In the genomic region with DNA sequence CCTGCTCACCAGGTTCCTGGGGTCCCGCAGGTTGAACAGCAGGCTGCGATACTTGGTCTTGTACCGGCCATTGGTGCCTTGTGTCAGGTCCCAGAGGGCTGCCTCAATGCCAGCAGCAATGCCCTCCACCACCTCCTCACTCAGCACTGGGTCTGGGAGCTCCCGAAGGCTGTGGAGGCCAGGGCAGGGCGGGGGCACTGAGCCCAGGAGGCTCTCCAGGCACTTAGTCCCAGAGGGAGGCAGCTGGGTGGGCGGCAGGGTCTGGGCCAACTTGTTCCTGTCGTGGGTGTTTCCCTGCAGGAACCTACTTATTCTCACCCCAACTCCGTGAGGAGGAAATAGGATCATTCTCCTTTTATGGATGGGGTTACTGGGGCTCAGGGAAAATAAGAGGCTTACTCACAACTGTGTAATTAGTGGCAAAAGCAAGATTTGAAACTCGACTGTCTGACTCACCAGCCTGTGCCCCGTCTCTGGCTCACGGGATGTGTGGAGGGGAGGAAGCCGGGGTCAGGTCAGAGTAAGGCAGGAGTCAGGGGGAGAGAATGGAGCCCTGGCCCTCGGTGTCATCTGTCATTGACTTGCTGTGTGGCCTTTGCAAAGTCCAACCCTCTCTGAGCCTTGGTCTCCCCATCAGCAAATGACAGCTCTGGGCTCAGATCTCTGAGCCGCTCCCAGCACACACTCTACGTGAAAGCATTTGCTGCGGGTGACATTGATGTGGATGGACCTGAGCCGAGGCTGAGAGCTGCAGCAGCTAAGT, we compare ENCODE assay signal across 10 cellular contexts. TPM values are rescaled to one million over a fixed set of nuclear protein-coding genes. Genes with fewer than 3 reads are reported as not detected.
DNase-seq lines count a peak whose midpoint lies in the region; ATAC-seq and TF ChIP-seq lines count a peak whose summit lies in the region.
"Had no signal": no experiment of that assay in that cellular context is flagged by ENCODE, and none has a peak within 500 bp of the region (broad histone marks: within the 10 kb centered on the region; RNA-seq: fewer than 3 reads in every experiment).

No MANE protein-coding gene starts in this region.

- H3K36me3 ChIP-seq in RWPE2 (ENCODE audit: low read depth): no peaks in the 10 kb centered on the region

- H3K36me3 Mint-ChIP-seq in activated CD8-positive, alpha-beta T cell treated with anti-CD3 and anti-CD28 coated beads for 36 hours (ENCODE audit: low read depth): no peaks in the 10 kb centered on the region
- H3K36me3 Mint-ChIP-seq in activated CD8-positive, alpha-beta T cell treated with anti-CD3 and anti-CD28 coated beads, Interleukin-2, amount 10 ng/mL, durations not matched to agents 7 days and 5 days (ENCODE audit: low read depth): no peaks in the 10 kb centered on the region
- H3K36me3 Mint-ChIP-seq in stimulated activated effector memory CD8-positive, alpha-beta T cell treated with anti-CD3 and anti-CD28 coated beads, Interleukin-12 subunit alpha, Interleukin-12 subunit beta, amount 100 ng/mL, for 72 hours: no peaks in the 10 kb centered on the region

- ATAC-seq in activated CD8-positive, alpha-beta T cell treated with anti-CD3 and anti-CD28 coated beads for 36 hours: peak; percentile 80
- ATAC-seq in activated CD8-positive, alpha-beta T cell treated with anti-CD3 and anti-CD28 coated beads, Interleukin-2, amount 10 ng/mL, durations not matched to agents 7 days and 5 days: no peak
- peak; percentile 96 for ATAC-seq in RWPE2 (ENCODE audit: low read depth)
- ATAC-seq in stimulated activated effector memory CD8-positive, alpha-beta T cell treated with anti-CD3 and anti-CD28 coated beads, Interleukin-12 subunit alpha, Interleukin-12 subunit beta, amount 100 ng/mL, for 72 hours: peak; percentile 96
- no peak for ATAC-seq in HG03139 (IDR thresholded peaks at IDR 0.05; ENCODE audit: unreplicated experiment)
- no peak for ATAC-seq in GM19035 (IDR thresholded peaks at IDR 0.05; ENCODE audit: unreplicated experiment)
- ATAC-seq: T-helper 17 cell had no signal

- DNase-seq in activated CD8-positive, alpha-beta T cell treated with anti-CD3 and anti-CD28 coated beads for 36 hours: peak; percentile 32
- no peak for DNase-seq in activated CD8-positive, alpha-beta T cell treated with anti-CD3 and anti-CD28 coated beads, Interleukin-2, amount 10 ng/mL, durations not matched to agents 7 days and 5 days
- DNase-seq in RWPE2 (ENCODE audit: low spot score) (peak; percentile 78), fibroblast of villous mesenchyme (ENCODE audit: low read depth) (peak; percentile 91), NCI-H128 (lab: John Stamatoyannopoulos, UW; ENCODE audit: unreplicated experiment) (no peak)
- DNase-seq in stimulated activated effector memory CD8-positive, alpha-beta T cell treated with anti-CD3 and anti-CD28 coated beads, Interleukin-12 subunit alpha, Interleukin-12 subunit beta, amount 100 ng/mL, for 72 hours (ENCODE audit: low spot score in 2 of 2): no peak
- DNase-seq: erythroblast had no signal

- H3K27me3 Mint-ChIP-seq in activated CD8-positive, alpha-beta T cell treated with anti-CD3 and anti-CD28 coated beads for 36 hours: no peaks in the 10 kb centered on the region
- H3K27me3 Mint-ChIP-seq in activated CD8-positive, alpha-beta T cell treated with anti-CD3 and anti-CD28 coated beads, Interleukin-2, amount 10 ng/mL, durations not matched to agents 7 days and 5 days (ENCODE audit: low read depth): peaks cover 8% of the 10 kb centered on the region

- H3K27me3 ChIP-seq in RWPE2 (ENCODE audit: insufficient read depth, poor library complexity, severe bottlenecking): no peaks in the 10 kb centered on the region

- POLR2A ChIA-PET in activated CD8-positive, alpha-beta T cell treated with anti-CD3 and anti-CD28 coated beads for 36 hours (lab: Charles Lee): interaction anchor here (0.9 to 3.7 kb wide), 2 partner anchors 10 to 34 kb away, joined by 3 to 17 read pairs; no protein-coding TSS in a partner anchor
- POLR2A ChIA-PET in activated CD8-positive, alpha-beta T cell treated with anti-CD3 and anti-CD28 coated beads, Interleukin-2, amount 10 ng/mL, durations not matched to agents 7 days and 5 days (lab: Charles Lee): no interaction called here

- no peaks in the 10 kb centered on the region for H3K9me3 ChIP-seq in RWPE2 (ENCODE audit: severe bottlenecking)

- H3K4me1 ChIP-seq in RWPE2 (ENCODE audit: insufficient read depth, poor library complexity, severe bottlenecking): peaks cover 5% of the 10 kb centered on the region

- H3K27ac Mint-ChIP-seq in activated CD8-positive, alpha-beta T cell treated with anti-CD3 and anti-CD28 coated beads for 36 hours: no peak overlapping the region
- H3K27ac Mint-ChIP-seq in activated CD8-positive, alpha-beta T cell treated with anti-CD3 and anti-CD28 coated beads, Interleukin-2, amount 10 ng/mL, durations not matched to agents 7 days and 5 days: no peak overlapping the region
- no peak overlapping the region for H3K27ac Mint-ChIP-seq in stimulated activated effector memory CD8-positive, alpha-beta T cell treated with anti-CD3 and anti-CD28 coated beads, Interleukin-12 subunit alpha, Interleukin-12 subunit beta, amount 100 ng/mL, for 72 hours
- H3K27ac Mint-ChIP-seq: T-helper 17 cell had no signal

- H3K27ac ChIP-seq in RWPE2 (ENCODE audit: poor library complexity, severe bottlenecking): peak overlapping the region; percentile 73

- H3K4me3 ChIP-seq in RWPE2 (ENCODE audit: severe bottlenecking): peak overlapping the region; percentile 19
- peak overlapping the region; percentile 54 for H3K4me3 ChIP-seq in fibroblast of villous mesenchyme (ENCODE audit: low read depth, low read length)

- no peak overlapping the region for H3K4me3 Mint-ChIP-seq in activated CD8-positive, alpha-beta T cell treated with anti-CD3 and anti-CD28 coated beads for 36 hours
- H3K4me3 Mint-ChIP-seq in activated CD8-positive, alpha-beta T cell treated with anti-CD3 and anti-CD28 coated beads, Interleukin-2, amount 10 ng/mL, durations not matched to agents 7 days and 5 days: no peak overlapping the region
- no peak overlapping the region for H3K4me3 Mint-ChIP-seq in stimulated activated effector memory CD8-positive, alpha-beta T cell treated with anti-CD3 and anti-CD28 coated beads, Interleukin-12 subunit alpha, Interleukin-12 subunit beta, amount 100 ng/mL, for 72 hours
- H3K4me3 Mint-ChIP-seq: T-helper 17 cell had no signal

- TF ChIP-seq CTCF in activated CD8-positive, alpha-beta T cell treated with anti-CD3 and anti-CD28 coated beads for 36 hours (IDR thresholded peaks at IDR 0.05): no peak
- TF ChIP-seq CTCF in RWPE2 (IDR thresholded peaks at IDR 0.05; ENCODE audit: poor library complexity, severe bottlenecking) (no peak), fibroblast of villous mesenchyme (IDR thresholded peaks at IDR 0.05; ENCODE audit: insufficient read depth, low read depth, low read length) (no peak)

- intact Hi-C loops in activated CD8-positive, alpha-beta T cell treated with anti-CD3 and anti-CD28 coated beads for 36 hours (cut with micrococcal nuclease): no loop called here

- CTCF ChIA-PET in activated CD8-positive, alpha-beta T cell treated with anti-CD3 and anti-CD28 coated beads for 36 hours (lab: Charles Lee): interaction anchor here (1.0 to 2.1 kb wide), 2 partner anchors 12 to 17 kb away, joined by 3 to 5 read pairs; a partner anchor contains a TSS
- CTCF ChIA-PET in activated CD8-positive, alpha-beta T cell treated with anti-CD3 and anti-CD28 coated beads, Interleukin-2, amount 10 ng/mL, durations not matched to agents 7 days and 5 days (lab: Charles Lee): interaction anchor here (1.2 to 4.4 kb wide), 3 partner anchors 10 to 207 kb away, joined by 3 to 21 read pairs (median 3); no protein-coding TSS in a partner anchor

- no peaks in the 10 kb centered on the region for H3K9me3 Mint-ChIP-seq in activated CD8-positive, alpha-beta T cell treated with anti-CD3 and anti-CD28 coated beads for 36 hours
- no peaks in the 10 kb centered on the region for H3K9me3 Mint-ChIP-seq in activated CD8-positive, alpha-beta T cell treated with anti-CD3 and anti-CD28 coated beads, Interleukin-2, amount 10 ng/mL, durations not matched to agents 7 days and 5 days (ENCODE audit: insufficient read depth)
- no peaks in the 10 kb centered on the region for H3K9me3 Mint-ChIP-seq in stimulated activated effector memory CD8-positive, alpha-beta T cell treated with anti-CD3 and anti-CD28 coated beads, Interleukin-12 subunit alpha, Interleukin-12 subunit beta, amount 100 ng/mL, for 72 hours

- H3K4me1 Mint-ChIP-seq in activated CD8-positive, alpha-beta T cell treated with anti-CD3 and anti-CD28 coated beads for 36 hours (ENCODE audit: low read depth): peaks cover 9% of the 10 kb centered on the region
- H3K4me1 Mint-ChIP-seq in activated CD8-positive, alpha-beta T cell treated with anti-CD3 and anti-CD28 coated beads, Interleukin-2, amount 10 ng/mL, durations not matched to agents 7 days and 5 days (ENCODE audit: low read depth): peaks cover 9% of the 10 kb centered on the region
- H3K4me1 Mint-ChIP-seq in stimulated activated effector memory CD8-positive, alpha-beta T cell treated with anti-CD3 and anti-CD28 coated beads, Interleukin-12 subunit alpha, Interleukin-12 subunit beta, amount 100 ng/mL, for 72 hours: peaks cover 22% of the 10 kb centered on the region

RNA-seq across cellular contexts. Expression of a gene that starts 17.2 kb away (rescaled TPM):
- total RNA-seq in activated CD8-positive, alpha-beta T cell treated with anti-CD3 and anti-CD28 coated beads for 36 hours: not detected
- not detected for total RNA-seq in activated CD8-positive, alpha-beta T cell treated with anti-CD3 and anti-CD28 coated beads, Interleukin-2, amount 10 ng/mL, durations not matched to agents 7 days and 5 days
- 62.2 and 73.4 TPM in 2 replicates for total RNA-seq in fibroblast of villous mesenchyme

RNA-seq across cellular contexts. Expression of a gene that starts 34.5 kb away (rescaled TPM):
- under 1 TPM; 0.54 to 0.56 TPM for total RNA-seq in activated CD8-positive, alpha-beta T cell treated with anti-CD3 and anti-CD28 coated beads for 36 hours
- total RNA-seq in activated CD8-positive, alpha-beta T cell treated with anti-CD3 and anti-CD28 coated beads, Interleukin-2, amount 10 ng/mL, durations not matched to agents 7 days and 5 days: under 1 TPM; 0.05 to 0.37 TPM
- 11.3 and 14.2 TPM in 2 replicates for total RNA-seq in fibroblast of villous mesenchyme

Comparison
In these comparisons a context has a peak if more than half of its experiments do, and no peak if none do; other contexts are left out.
1. ATAC-seq: peak in activated CD8-positive, alpha-beta T cell treated with anti-CD3 and anti-CD28 coated beads for 36 hours (single experiment), RWPE2 (single experiment) and stimulated activated effector memory CD8-positive, alpha-beta T cell treated with anti-CD3 and anti-CD28 coated beads, Interleukin-12 subunit alpha, Interleukin-12 subunit beta, amount 100 ng/mL, for 72 hours (single experiment); none in activated CD8-positive, alpha-beta T cell treated with anti-CD3 and anti-CD28 coated beads, Interleukin-2, amount 10 ng/mL, durations not matched to agents 7 days and 5 days (single experiment), HG03139 (single experiment) and GM19035 (single experiment).
2. DNase-seq: peak in activated CD8-positive, alpha-beta T cell treated with anti-CD3 and anti-CD28 coated beads for 36 hours (single experiment), RWPE2 (single experiment) and fibroblast of villous mesenchyme (single experiment); none in activated CD8-positive, alpha-beta T cell treated with anti-CD3 and anti-CD28 coated beads, Interleukin-2, amount 10 ng/mL, durations not matched to agents 7 days and 5 days (single experiment), stimulated activated effector memory CD8-positive, alpha-beta T cell treated with anti-CD3 and anti-CD28 coated beads, Interleukin-12 subunit alpha, Interleukin-12 subunit beta, amount 100 ng/mL, for 72 hours (0 of 2) and NCI-H128 (single experiment).
3. RNA of a gene that starts 17.2 kb away (total RNA-seq): 62.2 to 73.4 TPM in fibroblast of villous mesenchyme; not detected in activated CD8-positive, alpha-beta T cell treated with anti-CD3 and anti-CD28 coated beads, Interleukin-2, amount 10 ng/mL, durations not matched to agents 7 days and 5 days and not detected in activated CD8-positive, alpha-beta T cell treated with anti-CD3 and anti-CD28 coated beads for 36 hours; every median in the first group is over 10 times any median in the second.